In the genomic region with DNA sequence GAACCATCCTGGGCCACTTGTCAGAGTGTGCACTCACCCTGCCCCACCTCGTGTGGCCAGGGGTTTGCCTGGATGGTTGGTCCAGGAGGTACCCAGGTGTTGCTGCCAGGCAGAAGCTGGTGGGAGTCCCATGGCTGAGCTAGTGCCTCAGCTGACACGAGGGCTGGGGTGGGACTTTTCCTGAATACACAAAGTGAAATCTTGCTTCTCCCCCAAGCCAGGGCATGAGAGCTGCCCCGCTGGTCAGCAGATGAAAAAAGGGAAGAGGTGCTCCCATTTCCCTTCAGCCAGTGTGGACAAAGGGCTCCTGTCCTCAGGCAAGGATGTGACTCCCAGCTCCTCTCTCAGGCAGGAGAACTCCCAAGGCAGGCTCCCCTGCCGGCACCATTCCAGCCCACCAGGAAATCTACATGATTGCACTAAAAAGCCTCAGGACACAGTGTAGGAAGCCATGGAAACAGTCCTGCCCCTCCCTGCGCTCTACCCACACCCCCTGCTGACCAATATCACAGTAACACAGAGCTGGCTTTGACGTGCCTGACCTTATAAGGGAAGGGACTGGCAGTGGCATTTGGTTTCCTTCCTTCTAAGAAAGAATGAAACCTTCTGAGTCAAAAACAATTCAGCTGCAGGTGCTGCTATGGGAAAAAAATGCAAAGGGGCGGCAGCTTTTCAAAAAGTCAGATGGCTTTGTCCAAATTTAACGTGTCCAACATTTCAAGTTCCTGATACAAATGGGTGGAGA, we compare ENCODE assay signal across 8 cellular contexts. TPM values are rescaled to one million over a fixed set of nuclear protein-coding genes. Genes with fewer than 3 reads are reported as not detected.
DNase-seq lines count a peak whose midpoint lies in the region; ATAC-seq lines count a peak whose summit lies in the region.

No MANE protein-coding gene starts in this region.

- H3K27ac Mint-ChIP-seq in activated naive CD4-positive, alpha-beta T cell treated with anti-CD3 and anti-CD28 coated beads, Interleukin-2, amount 10 ng/mL, durations not matched to agents 7 days and 5 days, result peak overlapping the region; percentile 94

- intact Hi-C loops in posterior vena cava (cut with DNase I), result no loop called here

- peaks cover 15% of the 10 kb centered on the region for H3K36me3 Mint-ChIP-seq in activated naive CD4-positive, alpha-beta T cell treated with anti-CD3 and anti-CD28 coated beads, Interleukin-2, amount 10 ng/mL, durations not matched to agents 7 days and 5 days

- peaks cover 68% of the 10 kb centered on the region for H3K4me1 Mint-ChIP-seq in activated naive CD4-positive, alpha-beta T cell treated with anti-CD3 and anti-CD28 coated beads, Interleukin-2, amount 10 ng/mL, durations not matched to agents 7 days and 5 days

- ATAC-seq in HG02840 (IDR thresholded peaks at IDR 0.05; ENCODE audit: low FRiP score, unreplicated experiment), result peak; percentile 91

- peak; percentile 58 for DNase-seq in activated naive CD4-positive, alpha-beta T cell treated with Interleukin-2 at 50 U/mL for 16 hours
- DNase-seq in activated naive CD4-positive, alpha-beta T cell (lab: John Stamatoyannopoulos, UW), result no peak
- DNase-seq in NOMO-1 treated with DMSO at 0.1 percent for 48 hours (lab: John Stamatoyannopoulos, UW; ENCODE audit: unreplicated experiment) (peak; percentile 54), glomerular endothelial cell (ENCODE audit: extremely low read depth, low read depth, low spot score) (peak; percentile 93), posterior vena cava (ENCODE audit: low spot score) (peak; percentile 88), NCI-H1930 (lab: John Stamatoyannopoulos, UW) (no peak)
- DNase-seq in activated naive CD4-positive, alpha-beta T cell treated with anti-CD3 and anti-CD28 coated beads, Interleukin-2, amount 10 ng/mL, durations not matched to agents 7 days and 5 days, result peak; percentile 80

- peak overlapping the region; percentile 36 for H3K4me3 Mint-ChIP-seq in activated naive CD4-positive, alpha-beta T cell treated with anti-CD3 and anti-CD28 coated beads, Interleukin-2, amount 10 ng/mL, durations not matched to agents 7 days and 5 days

- no peaks in the 10 kb centered on the region for H3K27me3 Mint-ChIP-seq in activated naive CD4-positive, alpha-beta T cell treated with anti-CD3 and anti-CD28 coated beads, Interleukin-2, amount 10 ng/mL, durations not matched to agents 7 days and 5 days

- CTCF ChIA-PET in activated naive CD4-positive, alpha-beta T cell treated with anti-CD3 and anti-CD28 coated beads, Interleukin-2, amount 10 ng/mL, durations not matched to agents 7 days and 5 days (lab: Charles Lee), result interaction anchor here (0.6 to 2.7 kb wide), 14 partner anchors 9 to 473 kb away, joined by 3 to 14 read pairs (median 3); a partner anchor contains a TSS

- no peaks in the 10 kb centered on the region for H3K9me3 Mint-ChIP-seq in activated naive CD4-positive, alpha-beta T cell treated with anti-CD3 and anti-CD28 coated beads, Interleukin-2, amount 10 ng/mL, durations not matched to agents 7 days and 5 days

RNA-seq across cellular contexts. Expression of a gene that starts 33.9 kb away (rescaled TPM):
- total RNA-seq in glomerular endothelial cell (26.8 and 33.4 TPM in 2 replicates), posterior vena cava (10 to 100 TPM in 1 of 2 donors, 1 to 10 TPM in 1; 8.6 to 11.1 TPM)

Comparison
In these comparisons a context has a peak if more than half of its experiments do, and no peak if none do; other contexts are left out.
1. DNase-seq: peak in activated naive CD4-positive, alpha-beta T cell treated with Interleukin-2 at 50 U/mL for 16 hours (single experiment), NOMO-1 treated with DMSO at 0.1 percent for 48 hours (single experiment), activated naive CD4-positive, alpha-beta T cell treated with anti-CD3 and anti-CD28 coated beads, Interleukin-2, amount 10 ng/mL, durations not matched to agents 7 days and 5 days (single experiment), glomerular endothelial cell (single experiment) and posterior vena cava (single experiment); none in activated naive CD4-positive, alpha-beta T cell (0 of 4) and NCI-H1930 (0 of 2).